In the genomic region with DNA sequence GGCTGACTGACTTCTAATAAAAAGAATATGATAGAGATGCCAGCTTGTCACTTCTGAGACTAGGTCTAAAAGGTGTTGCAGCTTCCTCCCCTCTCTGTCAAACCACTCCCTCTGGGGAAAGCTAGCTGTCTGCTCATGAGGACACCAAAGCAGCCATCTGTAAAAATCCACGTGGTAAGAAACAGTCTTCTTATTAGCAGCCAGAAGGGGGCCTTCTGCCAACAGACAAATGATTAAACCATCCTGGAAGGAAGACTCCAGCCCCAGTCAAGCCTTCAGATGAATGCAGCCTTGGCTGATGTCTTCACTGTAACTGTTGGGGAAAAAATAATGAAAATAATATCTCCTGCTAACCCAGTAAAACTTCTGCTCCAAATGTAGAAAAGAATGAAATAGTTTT, we compare ENCODE assay signal across 15 cellular contexts. TPM values are rescaled to one million over a fixed set of nuclear protein-coding genes. Genes with fewer than 3 reads are reported as not detected.
DNase-seq lines count a peak whose midpoint lies in the region; ATAC-seq and TF ChIP-seq lines count a peak whose summit lies in the region.
"Had no signal": no experiment of that assay in that cellular context is flagged by ENCODE, and none has a peak within 500 bp of the region (broad histone marks: within the 10 kb centered on the region; RNA-seq: fewer than 3 reads in every experiment).

No MANE protein-coding gene starts in this region.

- H3K27me3 ChIP-seq in MM.1S (replicated peaks; ENCODE audit: insufficient read depth, low read length) (no peaks in the 10 kb centered on the region), WERI-Rb-1 (ENCODE audit: insufficient read depth, low read depth, severe bottlenecking) (no peaks in the 10 kb centered on the region)
- H3K27me3 ChIP-seq: hepatocyte, upper lobe of left lung had no signal

- DNase-seq in A172 (ENCODE audit: low spot score) (peak; percentile 24), GM12864 (ENCODE audit: low read depth) (no peak), MM.1S (peak; percentile 5), WERI-Rb-1 (no peak), NCI-H2196 (lab: John Stamatoyannopoulos, UW; ENCODE audit: unreplicated experiment) (no peak), NCI-H774 (lab: John Stamatoyannopoulos, UW) (no peak)
- DNase-seq in activated CD4-positive, alpha-beta T cell treated with anti-CD3 and anti-CD28 coated beads, Interleukin-2, amount 50 U/mL, for 4 hours, result no peak
- DNase-seq: activated CD4-positive, alpha-beta T cell treated with anti-CD3 and anti-CD28 coated beads for 36 hours; activated T-cell treated with anti-CD3 and anti-CD28 coated beads for 4 hours; NCI-H2227 treated with DMSO at 0.1 percent for 48 hours; stimulated activated naive CD4-positive, alpha-beta T cell treated with Interleukin-2 at 50 U/mL for 16 hours; upper lobe of left lung had no signal

- no peak overlapping the region for H3K4me3 ChIP-seq in GM12864 (ENCODE audit: low read depth, low read length)
- no peak overlapping the region for H3K4me3 ChIP-seq in MM.1S (ENCODE audit: low read length)
- H3K4me3 ChIP-seq in WERI-Rb-1 (ENCODE audit: low read depth, low read length), result no peak overlapping the region
- H3K4me3 ChIP-seq: hepatocyte, smooth muscle cell, upper lobe of left lung had no signal

- no peak overlapping the region for H2AFZ ChIP-seq in MM.1S (ENCODE audit: low read length)
- H2AFZ ChIP-seq: hepatocyte had no signal

- no peak overlapping the region for H3K27ac ChIP-seq in MM.1S (ENCODE audit: low read length)
- H3K27ac ChIP-seq in WERI-Rb-1, result no peak overlapping the region
- H3K27ac ChIP-seq: hepatocyte, upper lobe of left lung had no signal

- no peak overlapping the region for H3K4me2 ChIP-seq in MM.1S (ENCODE audit: low read depth, low read length)
- H3K4me2 ChIP-seq: hepatocyte, smooth muscle cell had no signal

- no peaks in the 10 kb centered on the region for H3K4me1 ChIP-seq in MM.1S (ENCODE audit: low read length)

- no peaks in the 10 kb centered on the region for H3K9me2 ChIP-seq in MM.1S (replicated peaks; ENCODE audit: insufficient read depth, low read length)

- no peaks in the 10 kb centered on the region for H4K20me1 ChIP-seq in MM.1S (ENCODE audit: insufficient read depth, low read length)

- TF ChIP-seq CTCF in GM12864 (IDR thresholded peaks at IDR 0.05; ENCODE audit: low read depth, low read length, missing control alignments) (peak; percentile 16), MM.1S (IDR thresholded peaks at IDR 0.05; ENCODE audit: low read length) (no peak), WERI-Rb-1 (IDR thresholded peaks at IDR 0.05; ENCODE audit: low read depth, low read length) (peak; percentile 35; the same call in 1 of the 2 replicates)

- no peaks in the 10 kb centered on the region for H3K79me2 ChIP-seq in MM.1S (ENCODE audit: low read length)
- H3K79me2 ChIP-seq: hepatocyte had no signal

- H3K9ac ChIP-seq in MM.1S (ENCODE audit: low read length), result no peak overlapping the region

- H3F3A ChIP-seq in MM.1S (ENCODE audit: insufficient read depth, low read length), result no peaks in the 10 kb centered on the region

- no peaks in the 10 kb centered on the region for H3K9me3 ChIP-seq in MM.1S (replicated peaks; ENCODE audit: insufficient read depth, low read length)
- H3K9me3 ChIP-seq in WERI-Rb-1 (ENCODE audit: severe bottlenecking), result peaks cover 8% of the 10 kb centered on the region
- H3K9me3 ChIP-seq: upper lobe of left lung had no signal

- no peak for ATAC-seq in HG03039 (IDR thresholded peaks at IDR 0.05; ENCODE audit: unreplicated experiment)
- ATAC-seq: activated CD4-positive, alpha-beta T cell treated with anti-CD3 and anti-CD28 coated beads for 36 hours had no signal

- H3K36me3 ChIP-seq in MM.1S (replicated peaks; ENCODE audit: insufficient read depth, low read length) (no peaks in the 10 kb centered on the region), WERI-Rb-1 (no peaks in the 10 kb centered on the region)
- H3K36me3 ChIP-seq: upper lobe of left lung had no signal

RNA-seq across cellular contexts. Expression of a gene that starts 5.7 kb away (rescaled TPM):
- total RNA-seq in A172 (2014; rRNA removed; shearing (Covaris generic)), result 181 and 208 TPM in 2 replicates

RNA-seq across cellular contexts. Expression of a gene that starts 41.9 kb away (rescaled TPM):
- 22.5 and 25.3 TPM in 2 replicates for total RNA-seq in A172 (2014; rRNA removed; shearing (Covaris generic))

Comparison
In these comparisons a context has a peak if more than half of its experiments do, and no peak if none do; other contexts are left out.
1. DNase-seq: peak in A172 (single experiment) and MM.1S (single experiment); none in GM12864 (single experiment), WERI-Rb-1 (single experiment), NCI-H2196 (single experiment), NCI-H774 (single experiment) and activated CD4-positive, alpha-beta T cell treated with anti-CD3 and anti-CD28 coated beads, Interleukin-2, amount 50 U/mL, for 4 hours (0 of 2).